8 cellular contexts compared by ENCODE assay signal in genomic region chr15:64825431-64826294, GRCh38. TPM values are rescaled to one million over a fixed set of nuclear protein-coding genes. Genes with fewer than 3 reads are reported as not detected.
DNase-seq lines count a peak whose midpoint lies in the region; ATAC-seq, FAIRE-seq and TF ChIP-seq lines count a peak whose summit lies in the region.

Gene PIF1, minus strand, starts transcription at chr15:64825647. Its CDS starts 1,312 bp downstream, at chr15:64824335.

- H3K36me3 ChIP-seq in BE2C, result peaks cover 15% of the 10 kb centered on the region
- peaks cover 2 to 9% of the 10 kb centered on the region in 2 experiments for H3K36me3 ChIP-seq in keratinocyte (ENCODE audit: control insufficient read depth in 2 of 2, extremely low read depth in 1 of 2, insufficient read depth in 2 of 2, low read length in 2 of 2)

- peak within 1 kb of the TSS; percentile 76 for H3K27ac ChIP-seq in keratinocyte (ENCODE audit: control insufficient read depth, insufficient read depth, low read length)

- H3K27me3 ChIP-seq in BE2C (no peaks in the 10 kb centered on the region), keratinocyte (ENCODE audit: control insufficient read depth, extremely low read depth, insufficient read depth, low read length) (no peaks in the 10 kb centered on the region)

- peak within 1 kb of the TSS; percentile 95 for H2AFZ ChIP-seq in keratinocyte (ENCODE audit: control insufficient read depth, low read length)

- TF ChIP-seq CTCF in BE2C (IDR thresholded peaks at IDR 0.05; ENCODE audit: low read depth, low read length) (no peak), keratinocyte (optimal IDR thresholded peaks at IDR 0.05 in 1 of 3, IDR thresholded peaks at IDR 0.05 in 1 of 3, conservative IDR thresholded peaks at IDR 0.05 in 1 of 3; ENCODE audit: extremely low read depth in 1 of 3, insufficient read depth in 2 of 3, low read length in 3 of 3) (no peak)

- H3K9me3 ChIP-seq in BE2C (no peaks in the 10 kb centered on the region), keratinocyte (ENCODE audit: control insufficient read depth, low read depth, low read length) (no peaks in the 10 kb centered on the region)

- dilution Hi-C loops in keratinocyte (cut with MboI; ENCODE audit: extremely low pct_ligation_motif_present, low sequenced_read_pairs), result no loop called here

- peak; percentile 99 for FAIRE-seq in GM19239 (lab: Jason Lieb, UNC)
- peak; percentile 85 for FAIRE-seq in keratinocyte (lab: Jason Lieb, UNC)

- H3K9me1 ChIP-seq in keratinocyte (ENCODE audit: control insufficient read depth, extremely low read depth, insufficient read depth, low read length), result no peaks in the 10 kb centered on the region

- ATAC-seq in HG03442 (IDR thresholded peaks at IDR 0.05; ENCODE audit: unreplicated experiment), result peak; percentile 88

- H3K4me1 ChIP-seq in BE2C, result no peaks in the 10 kb centered on the region
- peaks cover 10% of the 10 kb centered on the region for H3K4me1 ChIP-seq in keratinocyte (ENCODE audit: control insufficient read depth, extremely low read depth, insufficient read depth, low read length)

- H3K4me2 ChIP-seq in keratinocyte (ENCODE audit: control insufficient read depth, extremely low read depth, insufficient read depth, low read depth, low read length), result peak within 1 kb of the TSS; percentile 100

- peak within 1 kb of the TSS; percentile 93 for H3K4me3 ChIP-seq in BE2C (ENCODE audit: low read depth, low read length)
- H3K4me3 ChIP-seq in keratinocyte (ENCODE audit: control insufficient read depth in 2 of 3, extremely low read depth in 1 of 3, insufficient read depth in 2 of 3, low read depth in 1 of 3, low read length in 3 of 3), result peak within 1 kb of the TSS; percentile 55 to 98 (median 75)

- DNase-seq in BE2C (peak; percentile 96), GM19239 (ENCODE audit: insufficient read length, low spot score) (peak; percentile 89), NCI-H510A treated with DMSO at 0.1 percent for 48 hours (lab: John Stamatoyannopoulos, UW) (peak; percentile 91), cerebellum (ENCODE audit: low spot score) (peak; percentile 96), keratinocyte (ENCODE audit: low read depth, low spot score) (peak; percentile 86)
- peak; percentile 69 for DNase-seq in activated CD4-positive, alpha-beta T cell treated with anti-CD3 and anti-CD28 coated beads for 1 hour
- DNase-seq in stimulated activated CD4-positive, alpha-beta T cell treated with anti-CD3 and anti-CD28 coated beads, Interleukin-15, amount 100 ng/mL, for 24 hours, result peak; percentile 93

- H3K79me2 ChIP-seq in keratinocyte (ENCODE audit: control insufficient read depth, insufficient read depth, low read length), result peaks cover 9% of the 10 kb centered on the region

- H4K20me1 ChIP-seq in keratinocyte (ENCODE audit: control insufficient read depth, extremely low read depth, insufficient read depth, low read length), result no peaks in the 10 kb centered on the region

- H3K9ac ChIP-seq in keratinocyte (ENCODE audit: control insufficient read depth, extremely low read depth, insufficient read depth, low read length), result peak within 1 kb of the TSS; percentile 79

RNA-seq across cellular contexts. Expression of gene PIF1, which starts in this region (rescaled TPM):
- 4.6 TPM for polyA plus RNA-seq in BE2C (2012; ENCODE audit: insufficient read depth, insufficient read length, low read depth)
- total RNA-seq in cerebellum, result 5.3 TPM
- polyA plus RNA-seq in keratinocyte, result 2.3 to 7.6 TPM (median 6.2 TPM) in 3 replicates
- not detected for polyA plus RNA-seq in keratinocyte (2011; ENCODE audit: low read depth)
- polyA plus RNA-seq in keratinocyte (2011; cell fraction: cytosol; rRNA removed), result 0.44 and 0.75 TPM in 2 replicates
- 7.1 and 7.3 TPM in 2 replicates for polyA plus RNA-seq in keratinocyte (2011; cell fraction: nucleus; rRNA removed)
- polyA plus RNA-seq in keratinocyte (2012; ENCODE audit: low replicate concordance), result 4.9 TPM in 1 of 2 replicates, not detected in the other
- 1.1 to 9.9 TPM (median 3.0 TPM) in 3 replicates for polyA minus RNA-seq in keratinocyte
- polyA minus RNA-seq in keratinocyte (2011; cell fraction: cytosol; rRNA and poly(A)+ RNA removed), result 6.9 TPM
- polyA minus RNA-seq in keratinocyte (2011; cell fraction: nucleus; rRNA and poly(A)+ RNA removed), result 0.63 and 1.4 TPM in 2 replicates

Comparison
In these comparisons a context has a peak if more than half of its experiments do, and no peak if none do; other contexts are left out.
1. Peak in every context shown above with its lines: DNase-seq, ATAC-seq, H3K4me3 ChIP-seq and H3K27ac ChIP-seq.